ENCODE assay signal across 14 cellular contexts in the genomic region with DNA sequence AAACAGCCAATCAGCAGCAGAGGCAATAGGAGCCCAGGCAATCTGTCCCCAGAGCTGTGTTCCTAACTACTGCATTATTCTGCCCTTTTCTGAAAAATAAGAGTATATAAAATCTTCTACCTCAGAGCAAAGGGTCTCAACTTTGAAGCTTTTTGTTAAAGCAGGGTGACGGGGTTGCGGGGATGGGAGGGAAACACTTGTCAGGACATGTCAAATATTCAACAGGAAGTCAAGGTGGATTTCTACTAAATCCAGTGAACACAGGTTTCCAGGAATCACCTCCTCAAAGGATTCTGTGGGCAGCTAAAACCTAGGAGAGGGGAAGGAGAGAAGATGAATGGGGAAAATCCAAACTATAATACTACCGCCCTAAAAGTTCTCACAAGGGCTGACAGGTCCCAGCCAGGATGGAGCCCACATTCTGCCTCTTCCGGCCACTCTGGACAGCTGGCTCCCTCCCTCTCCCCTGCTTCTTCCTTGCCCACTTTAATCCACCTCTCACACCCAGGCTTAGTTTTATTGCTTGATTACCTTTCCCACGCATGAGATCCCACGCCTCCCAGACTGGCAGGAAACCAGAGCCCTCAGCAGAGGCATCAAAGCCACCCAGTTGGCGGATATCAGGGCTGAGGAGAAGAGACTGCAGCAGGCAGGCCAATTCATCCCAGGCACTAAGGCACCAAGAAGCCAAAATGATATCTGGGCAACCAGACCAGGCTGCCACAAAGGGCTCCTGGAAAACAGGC.
DNase-seq lines count a peak whose midpoint lies in the region; ATAC-seq and TF ChIP-seq lines count a peak whose summit lies in the region.
"Had no signal": no experiment of that assay in that cellular context is flagged by ENCODE, and none has a peak within 500 bp of the region (broad histone marks: within the 10 kb centered on the region; RNA-seq: fewer than 3 reads in every experiment).

No MANE protein-coding gene starts in this region.

- no peaks in the 10 kb centered on the region for H4K20me1 ChIP-seq in osteoblast (ENCODE audit: insufficient read depth, low read length)

- H3K4me3 Mint-ChIP-seq in memory B cell, result peak overlapping the region; percentile 60

- no peaks in the 10 kb centered on the region for H3K27me3 ChIP-seq in osteoblast (ENCODE audit: insufficient read depth, low read length)
- no peaks in the 10 kb centered on the region for H3K27me3 ChIP-seq in vagina
- no peaks in the 10 kb centered on the region for H3K27me3 ChIP-seq in heart right ventricle

- no peak overlapping the region for H3K4me3 ChIP-seq in osteoblast (ENCODE audit: insufficient read depth, low read length)
- no peak overlapping the region for H3K4me3 ChIP-seq in vagina
- H3K4me3 ChIP-seq in heart right ventricle, result no peak overlapping the region
- H3K4me3 ChIP-seq: skin epidermis, thoracic aorta had no signal

- no peaks in the 10 kb centered on the region for H3K9me3 Mint-ChIP-seq in memory B cell

- H3K36me3 ChIP-seq in osteoblast (ENCODE audit: insufficient read depth, low read length) (no peaks in the 10 kb centered on the region), vagina (no peaks in the 10 kb centered on the region), heart right ventricle (no peaks in the 10 kb centered on the region)
- H3K36me3 ChIP-seq: thoracic aorta had no signal

- peak overlapping the region; percentile 82 for H3K27ac Mint-ChIP-seq in memory B cell

- no peak overlapping the region for H2AFZ ChIP-seq in osteoblast (ENCODE audit: low read length)

- TF ChIP-seq CTCF in osteoblast (IDR thresholded peaks at IDR 0.05; ENCODE audit: extremely low read depth, low read depth, low read length) (no peak), vagina (IDR thresholded peaks at IDR 0.05) (no peak), heart right ventricle (IDR thresholded peaks at IDR 0.05) (no peak)

- peaks cover 13% of the 10 kb centered on the region for H3K4me1 ChIP-seq in osteoblast (ENCODE audit: insufficient read depth, low read length)
- H3K4me1 ChIP-seq in vagina, result peaks cover 5% of the 10 kb centered on the region
- H3K4me1 ChIP-seq in heart right ventricle, result peaks cover 0 to 12% (median 5%) of the 10 kb centered on the region in 9 donors

- H3K9me3 ChIP-seq in osteoblast (ENCODE audit: low read depth, low read length), result no peaks in the 10 kb centered on the region
- no peaks in the 10 kb centered on the region for H3K9me3 ChIP-seq in vagina
- no peaks in the 10 kb centered on the region for H3K9me3 ChIP-seq in heart right ventricle
- H3K9me3 ChIP-seq: thoracic aorta had no signal

- no peaks in the 10 kb centered on the region for H3K79me2 ChIP-seq in osteoblast (ENCODE audit: insufficient read depth, low read length)

- ATAC-seq in memory B cell (ENCODE audit: low read depth) (peak; percentile 70), heart right ventricle (no peak), GM18867 (IDR thresholded peaks at IDR 0.05; ENCODE audit: unreplicated experiment) (no peak)
- ATAC-seq: left cardiac atrium had no signal

- H3K27ac ChIP-seq in osteoblast (ENCODE audit: low read depth, low read length) (no peak overlapping the region), vagina (no peak overlapping the region), heart right ventricle (no peak overlapping the region)
- H3K27ac ChIP-seq: skin epidermis, thoracic aorta had no signal

- peak; percentile 39 for DNase-seq in COLO668 (lab: John Stamatoyannopoulos, UW; ENCODE audit: unreplicated experiment)
- peak; percentile 22 for DNase-seq in ELF-1 (ENCODE audit: low read depth, low spot score)
- DNase-seq in SW480 (ENCODE audit: low spot score), result peak; percentile 46
- DNase-seq in memory B cell (ENCODE audit: low spot score in 2 of 2), result no peak
- no peak for DNase-seq in osteoblast (ENCODE audit: insufficient read length, low spot score, missing footprints)
- DNase-seq in vagina (ENCODE audit: extremely low spot score in 2 of 2), result no peak
- DNase-seq in heart right ventricle, result no peak
- DNase-seq: activated CD4-positive, alpha-beta T cell treated with anti-CD3 and anti-CD28 coated beads for 4 hours; left cardiac atrium; NCI-H146 had no signal

- peaks cover 65% of the 10 kb centered on the region for H3K4me1 Mint-ChIP-seq in memory B cell

- no peaks in the 10 kb centered on the region for H3K27me3 Mint-ChIP-seq in memory B cell

- peaks cover 17% of the 10 kb centered on the region for H3K36me3 Mint-ChIP-seq in memory B cell
- H3K36me3 Mint-ChIP-seq: CD4-positive, CD25-positive, alpha-beta regulatory T cell had no signal

- WGBS in heart right ventricle, 2 donors, result 94% methylated on average over 7 of the region's 7 CpGs

- no peak overlapping the region for H3K4me2 ChIP-seq in osteoblast (ENCODE audit: insufficient read depth, low read length)

- no peak for TF ChIP-seq POLR2A in vagina (IDR thresholded peaks at IDR 0.05)

- intact Hi-C loops in vagina (cut with DNase I), result no loop called here
- intact Hi-C loops in heart right ventricle (cut with DNase I), result no loop called here

Comparison
In these comparisons a context has a peak if more than half of its experiments do, and no peak if none do; other contexts are left out.
1. DNase-seq: peak in COLO668 (single experiment), ELF-1 (single experiment) and SW480 (single experiment); none in memory B cell (0 of 2), osteoblast (single experiment), vagina (0 of 2) and heart right ventricle (0 of 2).